1 cellular context compared by ENCODE assay signal in the genomic region with DNA sequence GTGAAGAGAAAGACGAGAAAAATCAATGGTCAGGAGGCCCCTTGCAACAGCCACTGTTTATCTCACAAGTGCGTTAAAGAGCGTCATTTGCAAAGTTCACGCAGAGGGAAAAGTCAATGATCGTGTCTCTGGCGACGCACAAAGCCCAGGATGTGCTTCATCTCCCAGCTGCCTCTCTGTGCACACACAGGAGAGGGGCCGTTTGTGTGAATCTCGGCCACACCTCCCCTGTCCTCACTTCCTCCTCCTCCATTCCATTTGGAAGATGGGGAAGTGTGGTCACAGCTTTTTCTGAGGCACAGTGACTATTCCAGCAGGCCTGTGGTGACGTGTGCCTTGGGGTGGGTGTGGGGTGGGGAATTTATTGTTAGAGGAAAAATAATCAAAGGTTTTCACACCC.
TF ChIP-seq lines count a peak whose summit lies in the region.

No MANE protein-coding gene starts in this region.

TF ChIP-seq in IMR-90, 13 proteins besides CTCF, POLR2A, EP300 and RAD21:
- TF ChIP-seq CHD1 (IDR thresholded peaks at IDR 0.05; ENCODE audit: low read depth, low read length) (no peak), MAZ (IDR thresholded peaks at IDR 0.05; ENCODE audit: borderline replicate concordance, low read depth, low read length) (no peak), SMC3 (IDR thresholded peaks at IDR 0.05; ENCODE audit: low read depth, low read length) (no peak), MAFK (IDR thresholded peaks at IDR 0.05; ENCODE audit: low read depth, low read length) (no peak)
- TF ChIP-seq, protein P1, sequence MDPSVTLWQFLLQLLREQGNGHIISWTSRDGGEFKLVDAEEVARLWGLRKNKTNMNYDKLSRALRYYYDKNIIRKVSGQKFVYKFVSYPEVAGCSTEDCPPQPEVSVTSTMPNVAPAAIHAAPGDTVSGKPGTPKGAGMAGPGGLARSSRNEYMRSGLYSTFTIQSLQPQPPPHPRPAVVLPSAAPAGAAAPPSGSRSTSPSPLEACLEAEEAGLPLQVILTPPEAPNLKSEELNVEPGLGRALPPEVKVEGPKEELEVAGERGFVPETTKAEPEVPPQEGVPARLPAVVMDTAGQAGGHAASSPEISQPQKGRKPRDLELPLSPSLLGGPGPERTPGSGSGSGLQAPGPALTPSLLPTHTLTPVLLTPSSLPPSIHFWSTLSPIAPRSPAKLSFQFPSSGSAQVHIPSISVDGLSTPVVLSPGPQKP (IDR thresholded peaks at IDR 0.05; ENCODE audit: borderline replicate concordance, low read depth, low read length): no peak
- TF ChIP-seq, protein P2, sequence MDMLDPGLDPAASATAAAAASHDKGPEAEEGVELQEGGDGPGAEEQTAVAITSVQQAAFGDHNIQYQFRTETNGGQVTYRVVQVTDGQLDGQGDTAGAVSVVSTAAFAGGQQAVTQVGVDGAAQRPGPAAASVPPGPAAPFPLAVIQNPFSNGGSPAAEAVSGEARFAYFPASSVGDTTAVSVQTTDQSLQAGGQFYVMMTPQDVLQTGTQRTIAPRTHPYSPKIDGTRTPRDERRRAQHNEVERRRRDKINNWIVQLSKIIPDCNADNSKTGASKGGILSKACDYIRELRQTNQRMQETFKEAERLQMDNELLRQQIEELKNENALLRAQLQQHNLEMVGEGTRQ (IDR thresholded peaks at IDR 0.05; ENCODE audit: low read depth, low read length): no peak
TF ChIP-seq in IMR-90: peak in this region for 0.
